ENCODE assay signal across 34 cellular contexts in genomic region chr2:176072292-176072669, GRCh38. TPM values are rescaled to one million over a fixed set of nuclear protein-coding genes. Genes with fewer than 3 reads are reported as not detected.
"Had no signal": no experiment of that assay in that cellular context is flagged by ENCODE, and none has a peak within 500 bp of the region (broad histone marks: within the 10 kb centered on the region; RNA-seq: fewer than 3 reads in every experiment).

No MANE protein-coding gene starts in this region.

- FAIRE-seq: endometrium had no signal

- H3K4me1 ChIP-seq: breast epithelium, colonic mucosa, foreskin keratinocyte had no signal

- H3K9me3 ChIP-seq: ascending aorta, breast epithelium, colonic mucosa, gastrocnemius medialis, heart left ventricle had no signal

- H3K4me3 ChIP-seq: ascending aorta, breast epithelium, cardiac muscle cell, colonic mucosa, gastrocnemius medialis, heart left ventricle had no signal

- ATAC-seq: activated CD4-positive, CD25-positive, alpha-beta regulatory T cell treated with anti-CD3 and anti-CD28 coated beads, Interleukin-2, amount 50 U/mL, for 24 hours; activated CD8-positive, alpha-beta T cell treated with anti-CD3 and anti-CD28 coated beads for 36 hours; activated T-cell treated with anti-CD3 and anti-CD28 coated beads, Interleukin-2, amount 50 U/mL, for 4 hours; activated T-helper 17 cell treated with anti-CD3 and anti-CD28 coated beads, Interleukin-2, amount 50 U/mL, for 72 hours; esophagus mucosa; foreskin keratinocyte; gastrocnemius medialis; heart left ventricle; T-helper 17 cell had no signal

- DNase-seq: activated B cell treated with CpG ODN at 0.5 μM for 24 hours; activated CD4-positive, alpha-beta T cell treated with anti-CD3 and anti-CD28 coated beads for 48 hours; activated CD4-positive, alpha-beta T cell treated with anti-CD3 and anti-CD28 coated beads, Interleukin-2, amount 50 U/mL, for 1 hour; activated CD4-positive, alpha-beta T cell treated with anti-CD3 and anti-CD28 coated beads, Interleukin-2, amount 50 U/mL, for 48 hours; activated CD8-positive, alpha-beta memory T cell treated with anti-CD3 and anti-CD28 coated beads for 24 hours; activated CD8-positive, alpha-beta T cell treated with anti-CD3 and anti-CD28 coated beads for 36 hours; activated effector memory CD4-positive, alpha-beta T cell treated with Interleukin-2 at 50 U/mL for 16 hours; activated gamma-delta T cell treated with Interleukin-2 at 50 U/mL for 16 hours; activated naive CD4-positive, alpha-beta T cell treated with anti-CD3 and anti-CD28 coated beads, Interleukin-2, amount 50 U/mL, for 16 hours; activated naive CD4-positive, alpha-beta T cell treated with Interleukin-2 at 50 U/mL for 16 hours; activated T-cell treated with anti-CD3 and anti-CD28 coated beads, Interleukin-2, amount 50 U/mL, for 4 hours; amygdala; central memory CD4-positive, alpha-beta T cell; cerebellar nuclear complex; colonic mucosa; effector CD8-positive, alpha-beta T cell; foreskin keratinocyte; gastrocnemius medialis; glutamatergic neuron; heart left ventricle; T-helper 1 cell; T-helper 17 cell; T1000; WERI-Rb-1 had no signal

- H3K27ac ChIP-seq: ascending aorta, breast epithelium, cardiac muscle cell, colonic mucosa, foreskin keratinocyte, gastrocnemius medialis, heart left ventricle, WERI-Rb-1 had no signal

- H3K36me3 ChIP-seq: ascending aorta, breast epithelium, cardiac muscle cell, colonic mucosa, gastrocnemius medialis, heart left ventricle, WERI-Rb-1 had no signal

RNA-seq across cellular contexts. Expression of gene EVX2, which starts 11.5 kb away (rescaled TPM):
- total RNA-seq: activated B cell treated with CpG ODN at 0.5 μM for 24 hours; activated CD8-positive, alpha-beta T cell treated with anti-CD3 and anti-CD28 coated beads for 36 hours; activated T-cell treated with anti-CD3 and anti-CD28 coated beads, Interleukin-2, amount 50 U/mL, for 4 hours; activated T-helper 17 cell treated with anti-CD3 and anti-CD28 coated beads, Interleukin-2, amount 50 U/mL, for 72 hours; ascending aorta; breast epithelium; colonic mucosa; dermis microvascular lymphatic vessel endothelial cell; epithelial cell of proximal tubule; esophagus mucosa; foreskin keratinocyte; gastrocnemius medialis; T-helper 17 cell had no signal
- polyA plus RNA-seq: adipose tissue, foreskin keratinocyte, heart left ventricle had no signal

RNA-seq across cellular contexts. Expression of gene HOXD13, which starts 20.2 kb away (rescaled TPM):
- total RNA-seq: activated B cell treated with CpG ODN at 0.5 μM for 24 hours; activated CD8-positive, alpha-beta T cell treated with anti-CD3 and anti-CD28 coated beads for 36 hours; activated T-cell treated with anti-CD3 and anti-CD28 coated beads, Interleukin-2, amount 50 U/mL, for 4 hours; activated T-helper 17 cell treated with anti-CD3 and anti-CD28 coated beads, Interleukin-2, amount 50 U/mL, for 72 hours; ascending aorta; breast epithelium; cardiac muscle cell; dermis microvascular lymphatic vessel endothelial cell; epithelial cell of proximal tubule; esophagus mucosa; foreskin keratinocyte; gastrocnemius medialis; heart left ventricle; T-helper 17 cell had no signal
- polyA plus RNA-seq: cardiac muscle cell, foreskin keratinocyte, heart left ventricle had no signal

RNA-seq across cellular contexts. Expression of gene HOXD12, which starts 27.3 kb away (rescaled TPM):
- total RNA-seq: activated B cell treated with CpG ODN at 0.5 μM for 24 hours; activated CD8-positive, alpha-beta T cell treated with anti-CD3 and anti-CD28 coated beads for 36 hours; activated T-cell treated with anti-CD3 and anti-CD28 coated beads, Interleukin-2, amount 50 U/mL, for 4 hours; activated T-helper 17 cell treated with anti-CD3 and anti-CD28 coated beads, Interleukin-2, amount 50 U/mL, for 72 hours; ascending aorta; breast epithelium; cardiac muscle cell; colonic mucosa; dermis microvascular lymphatic vessel endothelial cell; epithelial cell of proximal tubule; esophagus mucosa; foreskin keratinocyte; gastrocnemius medialis; heart left ventricle; T-helper 17 cell had no signal
- polyA plus RNA-seq: adipose tissue, cardiac muscle cell, foreskin keratinocyte, heart left ventricle had no signal

RNA-seq across cellular contexts. Expression of gene HOXD11, which starts 34.8 kb away (rescaled TPM):
- total RNA-seq: activated B cell treated with CpG ODN at 0.5 μM for 24 hours; activated CD8-positive, alpha-beta T cell treated with anti-CD3 and anti-CD28 coated beads for 36 hours; activated T-cell treated with anti-CD3 and anti-CD28 coated beads, Interleukin-2, amount 50 U/mL, for 4 hours; activated T-helper 17 cell treated with anti-CD3 and anti-CD28 coated beads, Interleukin-2, amount 50 U/mL, for 72 hours; ascending aorta; cardiac muscle cell; dermis microvascular lymphatic vessel endothelial cell; esophagus mucosa; foreskin keratinocyte; heart left ventricle; T-helper 17 cell had no signal
- polyA plus RNA-seq: cardiac muscle cell, foreskin keratinocyte, heart left ventricle had no signal

RNA-seq across cellular contexts. Expression of gene HOXD10, which starts 44.3 kb away (rescaled TPM):
- total RNA-seq: activated B cell treated with CpG ODN at 0.5 μM for 24 hours; activated CD8-positive, alpha-beta T cell treated with anti-CD3 and anti-CD28 coated beads for 36 hours; activated T-cell treated with anti-CD3 and anti-CD28 coated beads, Interleukin-2, amount 50 U/mL, for 4 hours; activated T-helper 17 cell treated with anti-CD3 and anti-CD28 coated beads, Interleukin-2, amount 50 U/mL, for 72 hours; ascending aorta; cardiac muscle cell; foreskin keratinocyte; T-helper 17 cell had no signal
- polyA plus RNA-seq: cardiac muscle cell, foreskin keratinocyte had no signal
